ENCODE assay signal across 8 cellular contexts in the genomic region with DNA sequence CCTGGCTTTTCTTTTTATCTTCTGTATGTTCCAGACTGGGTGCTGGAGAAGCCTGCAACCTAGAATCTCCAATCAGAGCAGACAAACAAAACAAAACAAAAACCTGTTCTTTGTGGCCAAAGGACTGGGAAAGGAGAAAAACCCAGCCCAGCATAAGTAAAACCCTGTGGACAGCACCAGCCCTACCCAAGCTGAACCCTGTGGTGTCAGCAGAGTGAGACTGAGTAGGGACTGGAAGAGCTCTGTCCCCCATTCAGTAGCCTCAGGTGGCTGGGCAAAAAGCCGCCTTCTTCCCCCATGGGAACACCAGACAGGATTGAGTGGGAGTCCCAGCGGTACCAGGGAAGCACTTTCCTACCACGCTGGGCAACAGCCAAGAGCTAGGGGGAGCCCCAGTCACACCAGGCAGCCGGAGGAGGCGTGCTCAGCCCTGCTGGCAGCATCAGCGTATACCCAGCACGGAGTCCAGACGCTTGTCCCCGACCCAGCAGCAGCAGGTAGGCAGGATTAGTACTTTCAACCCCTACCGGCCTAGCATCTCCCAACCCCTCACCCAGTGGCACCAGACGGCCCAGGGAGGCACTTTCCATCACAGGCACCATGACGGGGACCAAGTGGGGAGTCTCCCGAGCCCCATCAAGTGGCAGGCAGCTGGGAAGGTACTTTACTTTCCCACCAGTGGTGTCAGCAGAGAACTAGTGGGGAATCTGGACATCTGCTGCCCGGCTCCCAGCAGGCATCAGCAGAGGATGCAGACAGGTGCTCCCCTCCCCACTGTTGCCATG. TPM values are rescaled to one million over a fixed set of nuclear protein-coding genes. Genes with fewer than 3 reads are reported as not detected.
DNase-seq lines count a peak whose midpoint lies in the region; ATAC-seq, FAIRE-seq and TF ChIP-seq lines count a peak whose summit lies in the region.

No MANE protein-coding gene starts in this region.

- H3K9ac ChIP-seq in astrocyte (ENCODE audit: low read length) = peak overlapping the region; percentile 55

- no peaks in the 10 kb centered on the region for H4K20me1 ChIP-seq in astrocyte (ENCODE audit: insufficient read depth, low read length)

- no peaks in the 10 kb centered on the region for H3K4me1 Mint-ChIP-seq in astrocyte (ENCODE audit: low read depth, unreplicated experiment)

- no peaks in the 10 kb centered on the region for H3K79me2 ChIP-seq in astrocyte (ENCODE audit: insufficient read depth, low read length)

- TF ChIP-seq CTCF in GM12873 (IDR thresholded peaks at IDR 0.05; ENCODE audit: insufficient read depth, low read depth, low read length, missing control alignments) (peak; percentile 68), astrocyte (IDR thresholded peaks at IDR 0.05; ENCODE audit: insufficient read depth, low read depth, low read length) (peak; percentile 40)

- no peaks in the 10 kb centered on the region for H3K36me3 ChIP-seq in astrocyte (ENCODE audit: insufficient read depth, low read length)

- no peaks in the 10 kb centered on the region for H3K36me3 Mint-ChIP-seq in astrocyte (ENCODE audit: low read depth, unreplicated experiment)

- H2AFZ ChIP-seq in astrocyte (ENCODE audit: low read depth, low read length) = peak overlapping the region; percentile 89

- H3K4me3 Mint-ChIP-seq in astrocyte (ENCODE audit: unreplicated experiment) = peak overlapping the region; percentile 68

- DNase-seq in NCI-H1105 treated with DMSO at 0.1 percent for 48 hours (lab: John Stamatoyannopoulos, UW) (peak; percentile 86), SW480 (ENCODE audit: low spot score) (peak; percentile 85), astrocyte (ENCODE audit: low read depth) (peak; percentile 53), hepatic stellate cell (ENCODE audit: low spot score) (peak; percentile 72), pulmonary artery endothelial cell (ENCODE audit: low read depth, low spot score) (peak; percentile 40)

- FAIRE-seq in astrocyte (lab: Jason Lieb, UNC) = peak; percentile 45

- ATAC-seq in HG02678 (IDR thresholded peaks at IDR 0.05; ENCODE audit: unreplicated experiment) (peak; percentile 88), HG02970 (IDR thresholded peaks at IDR 0.05; ENCODE audit: low FRiP score, unreplicated experiment) (no peak)

- no peaks in the 10 kb centered on the region for H3K27me3 ChIP-seq in astrocyte (ENCODE audit: insufficient read depth, low read length)

- no peaks in the 10 kb centered on the region for H3K9me3 Mint-ChIP-seq in astrocyte (ENCODE audit: unreplicated experiment)

- no peak overlapping the region for H3K27ac ChIP-seq in astrocyte (ENCODE audit: low read depth, low read length)

- H3K4me2 ChIP-seq in astrocyte (ENCODE audit: low read length) = peak overlapping the region; percentile 94

- H3K4me1 ChIP-seq in astrocyte (ENCODE audit: insufficient read depth, low read length) = no peaks in the 10 kb centered on the region

- H3K9me3 ChIP-seq in astrocyte (ENCODE audit: insufficient read depth, low read depth, low read length) = no peaks in the 10 kb centered on the region

- no peaks in the 10 kb centered on the region for H3K27me3 Mint-ChIP-seq in astrocyte (ENCODE audit: low read depth, unreplicated experiment)

- H3K4me3 ChIP-seq in astrocyte (ENCODE audit: insufficient read depth, low read depth, low read length) = peak overlapping the region; percentile 68

- no peak overlapping the region for H3K27ac Mint-ChIP-seq in astrocyte (ENCODE audit: unreplicated experiment)

RNA-seq across cellular contexts. Expression of a gene that starts 8.6 kb away (rescaled TPM):
- total RNA-seq in astrocyte = 9.5 and 12.4 TPM in 2 replicates
- total RNA-seq in pulmonary artery endothelial cell = 13.4 and 15.9 TPM in 2 replicates
